1 cellular context compared by ENCODE assay signal in the genomic region with DNA sequence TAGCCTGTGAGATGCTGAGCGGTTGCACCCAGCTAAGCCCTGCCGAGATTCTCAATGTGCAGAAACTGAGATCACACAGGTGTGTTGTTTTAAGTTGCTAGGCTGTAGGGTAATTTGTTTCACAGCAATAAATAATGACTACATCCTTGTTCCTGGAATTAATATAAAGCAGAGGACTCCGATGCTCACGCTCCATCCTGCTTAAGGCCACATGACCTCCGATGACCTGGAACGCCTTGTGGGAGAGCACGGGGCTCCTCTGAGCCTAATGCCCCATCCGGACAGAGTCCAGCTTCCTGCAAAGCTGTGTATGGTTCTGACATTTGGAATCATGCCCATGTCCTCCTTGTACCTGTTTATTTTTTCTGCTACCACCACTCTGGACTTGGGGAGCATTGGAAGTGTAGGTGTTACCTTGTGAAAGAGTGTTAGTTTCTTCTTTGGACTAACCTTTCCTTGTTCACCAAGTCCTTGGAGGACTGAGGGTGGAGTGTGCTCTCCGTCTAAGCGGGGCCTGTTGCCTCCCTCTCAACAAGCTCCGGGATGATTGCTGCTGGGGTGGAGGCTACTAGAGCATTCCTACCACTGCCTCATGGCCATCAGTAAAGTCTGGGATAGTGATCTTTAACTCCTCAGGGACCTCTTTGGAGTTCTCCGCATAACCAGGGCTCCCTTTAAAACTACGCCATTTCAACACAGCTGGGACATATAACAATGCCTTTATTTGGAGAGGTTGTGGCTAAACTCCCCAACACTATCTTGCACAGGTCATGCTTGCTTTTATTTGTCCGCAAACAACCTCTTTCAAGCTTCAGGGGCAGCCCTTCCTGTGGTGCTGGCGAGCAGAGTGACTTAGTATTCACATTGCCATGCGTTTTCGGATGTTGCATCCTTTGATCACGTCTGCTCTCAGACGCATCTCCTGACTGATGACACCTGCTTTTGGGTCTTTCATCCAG.
TF ChIP-seq lines count a peak whose summit lies in the region.

No MANE protein-coding gene starts in this region.

TF ChIP-seq in HepG2, 621 proteins besides CTCF, POLR2A, EP300 and RAD21 (continued from another document and continues in another):
- TF ChIP-seq ZNF407 (CRISPR knock-in tag; IDR thresholded peaks at IDR 0.05; ENCODE audit: not compliant biosample characterization): peak; percentile 30
- peak; percentile 18; the same call in 1 of the 2 replicates for TF ChIP-seq ZNF747 (CRISPR knock-in tag; IDR thresholded peaks at IDR 0.05; ENCODE audit: borderline replicate concordance)
- TF ChIP-seq GATA4 (IDR thresholded peaks at IDR 0.05; ENCODE audit: borderline replicate concordance, low read depth): peak; percentile 84; the same call in 1 of the 2 replicates
- TF ChIP-seq, protein P1, sequence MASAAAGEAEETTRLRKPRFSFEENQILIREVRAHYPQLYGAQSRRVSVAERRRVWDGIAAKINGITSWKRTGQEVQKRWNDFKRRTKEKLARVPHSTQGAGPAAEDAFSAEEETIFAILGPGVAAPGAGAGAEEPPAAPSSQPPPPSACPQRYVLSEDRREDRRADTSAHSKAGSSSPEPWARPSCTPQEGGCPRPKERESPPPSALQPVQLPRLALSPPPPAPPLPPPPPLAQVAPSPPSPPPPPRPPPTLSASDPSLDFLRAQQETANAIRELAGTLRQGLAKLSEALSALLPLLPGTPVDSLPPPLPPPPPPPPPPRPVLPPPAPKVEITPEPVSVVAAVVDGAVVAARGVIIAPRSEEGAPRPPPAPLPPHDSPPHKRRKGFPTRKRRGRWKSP (CRISPR knock-in tag; IDR thresholded peaks at IDR 0.05): no peak
- no peak for TF ChIP-seq ZNF564 (CRISPR knock-in tag; IDR thresholded peaks at IDR 0.05)
- no peak for TF ChIP-seq RORA (CRISPR knock-in tag; IDR thresholded peaks at IDR 0.05)
- TF ChIP-seq HMG20B (CRISPR knock-in tag; conservative IDR thresholded peaks at IDR 0.05): peak; percentile 69; the same call in 1 of the 2 replicates
- no peak for TF ChIP-seq SP1 (IDR thresholded peaks at IDR 0.05)
- TF ChIP-seq SP1 (CRISPR knock-in tag; IDR thresholded peaks at IDR 0.05): no peak
- TF ChIP-seq HNRNPL (IDR thresholded peaks at IDR 0.05; ENCODE audit: low read depth, low read length): no peak
- TF ChIP-seq SNAI1 (CRISPR knock-in tag; IDR thresholded peaks at IDR 0.05; ENCODE audit: borderline replicate concordance): no peak
- TF ChIP-seq NFYC (CRISPR knock-in tag; IDR thresholded peaks at IDR 0.05): 0 out of 2 replicates have a peak, but pooled peaks have one; percentile 3
- no peak for TF ChIP-seq RFX5 (IDR thresholded peaks at IDR 0.05; ENCODE audit: low read depth, low read length)
- TF ChIP-seq, protein P2, sequence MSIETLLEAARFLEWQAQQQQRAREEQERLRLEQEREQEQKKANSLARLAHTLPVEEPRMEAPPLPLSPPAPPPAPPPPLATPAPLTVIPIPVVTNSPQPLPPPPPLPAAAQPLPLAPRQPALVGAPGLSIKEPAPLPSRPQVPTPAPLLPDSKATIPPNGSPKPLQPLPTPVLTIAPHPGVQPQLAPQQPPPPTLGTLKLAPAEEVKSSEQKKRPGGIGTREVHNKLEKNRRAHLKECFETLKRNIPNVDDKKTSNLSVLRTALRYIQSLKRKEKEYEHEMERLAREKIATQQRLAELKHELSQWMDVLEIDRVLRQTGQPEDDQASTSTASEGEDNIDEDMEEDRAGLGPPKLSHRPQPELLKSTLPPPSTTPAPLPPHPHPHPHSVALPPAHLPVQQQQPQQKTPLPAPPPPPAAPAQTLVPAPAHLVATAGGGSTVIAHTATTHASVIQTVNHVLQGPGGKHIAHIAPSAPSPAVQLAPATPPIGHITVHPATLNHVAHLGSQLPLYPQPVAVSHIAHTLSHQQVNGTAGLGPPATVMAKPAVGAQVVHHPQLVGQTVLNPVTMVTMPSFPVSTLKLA (IDR thresholded peaks at IDR 0.05): no peak
- TF ChIP-seq ZNF598 (CRISPR knock-in tag; IDR thresholded peaks at IDR 0.05; ENCODE audit: borderline replicate concordance): no peak
- 0 out of 2 replicates have a peak, but pooled peaks have one; percentile 52 for TF ChIP-seq SALL2 (CRISPR knock-in tag; IDR thresholded peaks at IDR 0.05)
- no peak for TF ChIP-seq STAT5B (CRISPR knock-in tag; IDR thresholded peaks at IDR 0.05)
- peak; percentile 69; the same call in 1 of the 2 replicates for TF ChIP-seq ZBTB20 (CRISPR knock-in tag; IDR thresholded peaks at IDR 0.05; ENCODE audit: borderline replicate concordance, low read depth)
- no peak for TF ChIP-seq RAD51 (IDR thresholded peaks at IDR 0.05; ENCODE audit: borderline replicate concordance)
- TF ChIP-seq NR2F1 (CRISPR knock-in tag; IDR thresholded peaks at IDR 0.05): 0 out of 4 replicates have a peak, but pooled peaks have one; percentile 9 to 17
- TF ChIP-seq BRCA1 (CRISPR knock-in tag; IDR thresholded peaks at IDR 0.05): 0 out of 2 replicates have a peak, but pooled peaks have one; percentile 10
- peak; percentile 87 for TF ChIP-seq ISL2 (CRISPR knock-in tag; IDR thresholded peaks at IDR 0.05)
- TF ChIP-seq KDM2A (CRISPR knock-in tag; IDR thresholded peaks at IDR 0.05; ENCODE audit: borderline replicate concordance, low read depth): no peak
- TF ChIP-seq CENPT (CRISPR knock-in tag; IDR thresholded peaks at IDR 0.05; ENCODE audit: low read depth): no peak
- TF ChIP-seq, protein P3, sequence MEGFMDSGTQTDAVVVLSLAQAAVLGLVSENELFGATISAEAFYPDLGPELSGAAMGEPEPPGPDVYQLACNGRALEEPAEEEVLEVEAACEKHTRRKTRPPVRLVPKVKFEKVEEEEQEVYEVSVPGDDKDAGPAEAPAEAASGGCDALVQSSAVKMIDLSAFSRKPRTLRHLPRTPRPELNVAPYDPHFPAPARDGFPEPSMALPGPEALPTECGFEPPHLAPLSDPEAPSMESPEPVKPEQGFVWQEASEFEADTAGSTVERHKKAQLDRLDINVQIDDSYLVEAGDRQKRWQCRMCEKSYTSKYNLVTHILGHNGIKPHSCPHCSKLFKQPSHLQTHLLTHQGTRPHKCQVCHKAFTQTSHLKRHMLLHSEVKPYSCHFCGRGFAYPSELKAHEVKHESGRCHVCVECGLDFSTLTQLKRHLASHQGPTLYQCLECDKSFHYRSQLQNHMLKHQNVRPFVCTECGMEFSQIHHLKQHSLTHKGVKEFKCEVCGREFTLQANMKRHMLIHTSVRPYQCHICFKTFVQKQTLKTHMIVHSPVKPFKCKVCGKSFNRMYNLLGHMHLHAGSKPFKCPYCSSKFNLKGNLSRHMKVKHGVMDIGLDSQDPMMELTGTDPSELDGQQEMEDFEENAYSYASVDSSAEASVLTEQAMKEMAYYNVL (CRISPR knock-in tag; IDR thresholded peaks at IDR 0.05; ENCODE audit: borderline replicate concordance): peak; percentile 42; the same call in 1 of the 2 replicates
- peak; percentile 97 for TF ChIP-seq THRA (CRISPR knock-in tag; IDR thresholded peaks at IDR 0.05; ENCODE audit: borderline replicate concordance)
- peak; percentile 22; the same call in 1 of the 2 replicates for TF ChIP-seq ARNTL (CRISPR knock-in tag; IDR thresholded peaks at IDR 0.05)
- no peak for TF ChIP-seq SAFB2 (CRISPR knock-in tag; IDR thresholded peaks at IDR 0.05; ENCODE audit: borderline replicate concordance, low read depth)
- TF ChIP-seq SIN3A (IDR thresholded peaks at IDR 0.05; ENCODE audit: borderline replicate concordance, low read depth, low read length): no peak
- TF ChIP-seq XBP1 (CRISPR knock-in tag; IDR thresholded peaks at IDR 0.05): no peak
- TF ChIP-seq NR2F6 (IDR thresholded peaks at IDR 0.05): peak; percentile 81
- peak; percentile 75 for TF ChIP-seq NR2F6 (CRISPR knock-in tag; IDR thresholded peaks at IDR 0.05)
- TF ChIP-seq ZNF713 (CRISPR knock-in tag; IDR thresholded peaks at IDR 0.05): no peak
- TF ChIP-seq PHB2 (IDR thresholded peaks at IDR 0.05; ENCODE audit: partially characterized antibody): no peak
